8 cellular contexts compared by ENCODE assay signal in the genomic region with DNA sequence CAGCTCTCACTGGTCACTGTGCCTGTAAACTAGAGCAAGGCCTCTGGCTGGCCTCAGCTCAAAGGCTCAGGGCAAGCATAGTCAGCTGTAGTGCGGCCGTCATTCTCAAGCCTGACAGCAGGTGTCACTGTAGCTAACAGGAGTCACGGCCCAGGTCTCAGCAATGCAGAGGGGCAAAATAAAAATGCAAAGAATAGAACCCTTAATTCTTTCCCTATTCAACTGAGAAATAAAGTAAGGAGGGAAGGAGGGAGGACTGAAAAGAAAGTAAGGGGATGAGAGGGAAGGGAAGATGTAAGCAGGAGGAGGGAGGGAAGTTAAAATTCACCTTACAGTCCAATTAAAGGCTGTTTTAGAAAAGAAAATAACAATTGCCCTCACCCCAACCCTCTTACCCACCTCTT.
DNase-seq lines count a peak whose midpoint lies in the region; ATAC-seq, FAIRE-seq and TF ChIP-seq lines count a peak whose summit lies in the region.

No MANE protein-coding gene starts in this region.

- in situ Hi-C loops in G401 (cut with HindIII; ENCODE audit: low sequenced_read_pairs), result no loop called here

- no peak overlapping the region for H3K4me3 ChIP-seq in Jurkat, Clone E6-1 (ENCODE audit: low read length)
- H3K4me3 ChIP-seq in RWPE2 (ENCODE audit: severe bottlenecking) (no peak overlapping the region), gastroesophageal sphincter (no peak overlapping the region), pancreas (no peak overlapping the region), tibial nerve (no peak overlapping the region)

- no peaks in the 10 kb centered on the region for H3K9me3 ChIP-seq in RWPE2 (ENCODE audit: severe bottlenecking)
- no peaks in the 10 kb centered on the region for H3K9me3 ChIP-seq in gastroesophageal sphincter
- no peaks in the 10 kb centered on the region for H3K9me3 ChIP-seq in pancreas
- H3K9me3 ChIP-seq in tibial nerve, result no peaks in the 10 kb centered on the region

- DNase-seq in G401 (ENCODE audit: low spot score), result peak; percentile 85
- peak; percentile 50 for DNase-seq in Jurkat, Clone E6-1 (ENCODE audit: low read depth, low spot score)
- DNase-seq in RWPE2 (ENCODE audit: low spot score), result no peak
- DNase-seq in activated effector memory CD4-positive, alpha-beta T cell treated with anti-CD3 and anti-CD28 coated beads, Interleukin-2, amount 50 U/mL, for 16 hours, result peak; percentile 91
- DNase-seq in pancreas, result peak; percentile 74 to 92 (median 86)
- peak; percentile 79 to 96 for DNase-seq in tibial nerve (ENCODE audit: low spot score in 2 of 2)

- WGBS in gastroesophageal sphincter (ENCODE audit: low coverage in 1 of 2), 2 donors, result no CpG with 5 or more reads among the region's 3 CpGs
- WGBS in pancreas, 2 donors, result 2% methylated on average over 3 of the region's 3 CpGs
- 2 to 5% methylated on average over 3 of the region's 3 CpGs for WGBS in tibial nerve, 2 donors

- no peak for TF ChIP-seq EP300 in gastroesophageal sphincter (IDR thresholded peaks at IDR 0.05)
- no peak for TF ChIP-seq EP300 in tibial nerve (IDR thresholded peaks at IDR 0.05)

- ATAC-seq in RWPE2 (ENCODE audit: low read depth) (peak; percentile 68), gastroesophageal sphincter (peak; percentile 77), pancreas (peak; percentile 66 to 89 (median 84)), GM21390 (IDR thresholded peaks at IDR 0.05; ENCODE audit: unreplicated experiment) (no peak)

- peaks cover 52% of the 10 kb centered on the region for H3K36me3 ChIP-seq in RWPE2 (ENCODE audit: low read depth)
- H3K36me3 ChIP-seq in gastroesophageal sphincter, result peaks cover 0 to 78% of the 10 kb centered on the region in 2 donors
- peaks cover 0 to 25% (median 16%) of the 10 kb centered on the region in 3 donors for H3K36me3 ChIP-seq in pancreas
- peaks cover 0 to 70% (median 0%) of the 10 kb centered on the region in 3 donors for H3K36me3 ChIP-seq in tibial nerve

- H3K27ac ChIP-seq in RWPE2 (ENCODE audit: poor library complexity, severe bottlenecking), result no peak overlapping the region
- H3K27ac ChIP-seq in gastroesophageal sphincter, result peak overlapping the region in 2 of 4 donors; percentile 58 to 59
- H3K27ac ChIP-seq in pancreas, result no peak overlapping the region
- peak overlapping the region; percentile 24 to 78 (median 44) for H3K27ac ChIP-seq in tibial nerve

- intact Hi-C loops in pancreas (cut with DNase I), result loop anchor here in 2 of 3 donors (5.0 kb wide), 1 partner anchor 111 kb away; no protein-coding TSS in a partner anchor

- H3K27me3 ChIP-seq in RWPE2 (ENCODE audit: insufficient read depth, poor library complexity, severe bottlenecking) (no peaks in the 10 kb centered on the region), gastroesophageal sphincter (no peaks in the 10 kb centered on the region), pancreas (no peaks in the 10 kb centered on the region), tibial nerve (no peaks in the 10 kb centered on the region)

- peaks cover 18% of the 10 kb centered on the region for H3K4me1 ChIP-seq in RWPE2 (ENCODE audit: insufficient read depth, poor library complexity, severe bottlenecking)
- peaks cover 8 to 40% (median 27%) of the 10 kb centered on the region in 3 donors for H3K4me1 ChIP-seq in gastroesophageal sphincter
- H3K4me1 ChIP-seq in pancreas, result peaks cover 29 to 61% (median 39%) of the 10 kb centered on the region in 3 donors
- peaks cover 4 to 47% (median 34%) of the 10 kb centered on the region in 4 donors for H3K4me1 ChIP-seq in tibial nerve

- TF ChIP-seq CTCF in RWPE2 (IDR thresholded peaks at IDR 0.05; ENCODE audit: poor library complexity, severe bottlenecking) (peak; percentile 92), gastroesophageal sphincter (IDR thresholded peaks at IDR 0.05) (peak; percentile 72 to 86 (median 80)), pancreas (IDR thresholded peaks at IDR 0.05) (peak; percentile 61 to 76 (median 73)), tibial nerve (IDR thresholded peaks at IDR 0.05) (peak; percentile 82 to 93 (median 86))

- TF ChIP-seq POLR2A in gastroesophageal sphincter (IDR thresholded peaks at IDR 0.05) (no peak), tibial nerve (IDR thresholded peaks at IDR 0.05) (no peak)

- peak; percentile 70 for FAIRE-seq in pancreas (lab: Jason Lieb, UNC)

Comparison
In these comparisons a context has a peak if more than half of its experiments do, and no peak if none do; other contexts are left out.
1. H3K27ac ChIP-seq: peak in tibial nerve (4 of 4); none in RWPE2 (single experiment) and pancreas (0 of 4).
2. Peak in every context shown above with its lines, with median percentiles within 50 percentile points of each other: CTCF ChIP-seq.